8 cellular contexts compared by ENCODE assay signal in the genomic region with DNA sequence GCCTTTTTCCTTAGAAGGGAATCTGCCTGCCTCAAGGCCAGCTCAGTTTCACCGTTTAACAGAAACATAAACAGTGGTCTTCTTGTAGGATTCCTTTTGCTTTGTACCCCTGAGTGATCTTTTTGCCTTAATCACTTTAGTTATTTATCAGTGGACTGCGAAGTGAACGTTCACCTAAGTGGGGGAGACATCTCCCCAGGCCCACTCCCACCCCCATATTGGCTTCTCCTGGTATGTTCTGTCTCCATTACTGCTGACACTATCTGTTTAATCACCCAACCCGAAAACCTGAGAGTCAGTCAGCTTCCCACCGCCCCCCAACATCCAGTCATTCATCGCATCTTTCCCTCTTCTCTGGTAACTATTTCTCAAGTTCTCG. TPM values are rescaled to one million over a fixed set of nuclear protein-coding genes. Genes with fewer than 3 reads are reported as not detected.
A peak's percentile ranks its signal among the peaks of the same experiment; 100 is the strongest.
DNase-seq lines count a peak whose midpoint lies in the region; ATAC-seq and TF ChIP-seq lines count a peak whose summit lies in the region.

No MANE protein-coding gene starts in this region.

- POLR2A ChIA-PET in WTC11 (lab: Charles Lee), result interaction anchor here (1.8 kb wide), 1 partner anchor 74 kb away, joined by 6 read pairs; no protein-coding TSS in a partner anchor

- H3K36me3 Mint-ChIP-seq in activated naive CD4-positive, alpha-beta T cell treated with anti-CD3 and anti-CD28 coated beads, Interleukin-2, amount 10 ng/mL, durations not matched to agents 7 days and 5 days, result peaks cover 57% of the 10 kb centered on the region
- peaks cover 28% of the 10 kb centered on the region for H3K36me3 Mint-ChIP-seq in WTC11

- TF ChIP-seq POLR2A in stomach (IDR thresholded peaks at IDR 0.05), result no peak

- peak overlapping the region; percentile 88 for H3K4me2 ChIP-seq in hepatocyte

- no peaks in the 10 kb centered on the region for H3K27me3 Mint-ChIP-seq in activated naive CD4-positive, alpha-beta T cell treated with anti-CD3 and anti-CD28 coated beads, Interleukin-2, amount 10 ng/mL, durations not matched to agents 7 days and 5 days
- H3K27me3 Mint-ChIP-seq in WTC11 (ENCODE audit: low read depth), result no peaks in the 10 kb centered on the region

- TF ChIP-seq CTCF in WTC11 (IDR thresholded peaks at IDR 0.05) (no peak), hepatocyte (IDR thresholded peaks at IDR 0.05; ENCODE audit: poor library complexity) (no peak), stomach (IDR thresholded peaks at IDR 0.05) (no peak)

- peaks cover 69% of the 10 kb centered on the region for H3K4me1 Mint-ChIP-seq in activated naive CD4-positive, alpha-beta T cell treated with anti-CD3 and anti-CD28 coated beads, Interleukin-2, amount 10 ng/mL, durations not matched to agents 7 days and 5 days
- peaks cover 13% of the 10 kb centered on the region for H3K4me1 Mint-ChIP-seq in WTC11

- H3K4me3 ChIP-seq in hepatocyte (peak overlapping the region; percentile 15), stomach (peak overlapping the region in 3 of 4 donors; percentile 84 to 91 (median 86))

- H4K20me1 ChIP-seq in hepatocyte (ENCODE audit: insufficient read depth, poor library complexity, severe bottlenecking), result no peaks in the 10 kb centered on the region

- peak overlapping the region; percentile 94 for H3K4me3 Mint-ChIP-seq in activated naive CD4-positive, alpha-beta T cell treated with anti-CD3 and anti-CD28 coated beads, Interleukin-2, amount 10 ng/mL, durations not matched to agents 7 days and 5 days
- peak overlapping the region; percentile 28 for H3K4me3 Mint-ChIP-seq in WTC11

- TF ChIP-seq EP300 in stomach (IDR thresholded peaks at IDR 0.05), result no peak

- CTCF ChIA-PET in activated naive CD4-positive, alpha-beta T cell treated with anti-CD3 and anti-CD28 coated beads, Interleukin-2, amount 10 ng/mL, durations not matched to agents 7 days and 5 days (lab: Charles Lee), result interaction anchor here (0.7 to 1.3 kb wide), 5 partner anchors 8 to 88 kb away, joined by 3 to 4 read pairs (median 4); partner anchors contain the start of gene NADK2
- CTCF ChIA-PET in WTC11 (lab: Charles Lee), result interaction anchor here (4.0 kb wide), 1 partner anchor 74 kb away, joined by 58 read pairs; no protein-coding TSS in a partner anchor

- no peak for DNase-seq in activated naive CD4-positive, alpha-beta T cell treated with anti-CD3 and anti-CD28 coated beads, Interleukin-2, amount 10 ng/mL, durations not matched to agents 7 days and 5 days
- no peak for DNase-seq in activated naive CD4-positive, alpha-beta T cell treated with Interleukin-2 at 50 U/mL for 16 hours
- DNase-seq in WTC11 (ENCODE audit: low spot score), result no peak
- no peak for DNase-seq in hepatocyte (ENCODE audit: low spot score)
- no peak for DNase-seq in stomach
- DNase-seq in GOT3 (lab: John Stamatoyannopoulos, UW), result no peak
- DNase-seq in NCI-H1694 (lab: John Stamatoyannopoulos, UW), result no peak

- no peaks in the 10 kb centered on the region for H3K9me2 ChIP-seq in hepatocyte (replicated peaks; ENCODE audit: insufficient read depth)

- no peaks in the 10 kb centered on the region for H3K27me3 ChIP-seq in hepatocyte
- H3K27me3 ChIP-seq in stomach, result no peaks in the 10 kb centered on the region

- no peak overlapping the region for H2AFZ ChIP-seq in hepatocyte

- H3K79me2 ChIP-seq in hepatocyte, result peaks cover 76% of the 10 kb centered on the region

- no peak for ATAC-seq in WTC11
- no peak for ATAC-seq in HG02623 (IDR thresholded peaks at IDR 0.05; ENCODE audit: unreplicated experiment)

- peak overlapping the region; percentile 72 for H3K27ac ChIP-seq in hepatocyte
- H3K27ac ChIP-seq in stomach, result no peak overlapping the region

- no peaks in the 10 kb centered on the region for H3K9me3 Mint-ChIP-seq in activated naive CD4-positive, alpha-beta T cell treated with anti-CD3 and anti-CD28 coated beads, Interleukin-2, amount 10 ng/mL, durations not matched to agents 7 days and 5 days
- H3K9me3 Mint-ChIP-seq in WTC11, result no peaks in the 10 kb centered on the region

- H3K36me3 ChIP-seq in hepatocyte (replicated peaks; ENCODE audit: insufficient read depth, low read depth) (no peaks in the 10 kb centered on the region), stomach (peaks cover 0 to 33% (median 31%) of the 10 kb centered on the region in 4 donors)

- H3K4me1 ChIP-seq in hepatocyte (ENCODE audit: insufficient read depth) (peaks cover 48% of the 10 kb centered on the region), stomach (peaks cover 16 to 77% (median 54%) of the 10 kb centered on the region in 4 donors)

- H3K9me3 ChIP-seq in hepatocyte (ENCODE audit: low read depth) (no peaks in the 10 kb centered on the region), stomach (no peaks in the 10 kb centered on the region)

- WGBS in hepatocyte (ENCODE audit: low lambda C conversion rate, missing lambda C conversion rate), result 54% methylated on average over 7 of the region's 7 CpGs
- 65 to 71% (median 70%) methylated on average over 7 of the region's 7 CpGs for WGBS in stomach, 5 donors

- H3K27ac Mint-ChIP-seq in activated naive CD4-positive, alpha-beta T cell treated with anti-CD3 and anti-CD28 coated beads, Interleukin-2, amount 10 ng/mL, durations not matched to agents 7 days and 5 days, result no peak overlapping the region
- H3K27ac Mint-ChIP-seq in WTC11, result peak overlapping the region; percentile 6; the same call in 1 of the 2 replicates

- intact Hi-C loops in stomach (cut with DNase I; ENCODE audit: low total_unique reads), result no loop called here

TF ChIP-seq in WTC11, 78 proteins besides CTCF, POLR2A, EP300 and RAD21:
- TF ChIP-seq ERG (CRISPR knock-in tag; IDR thresholded peaks at IDR 0.05), result no peak
- TF ChIP-seq ELF4 (CRISPR knock-in tag; IDR thresholded peaks at IDR 0.05; ENCODE audit: low read depth), result no peak
- TF ChIP-seq TEAD1 (CRISPR knock-in tag; IDR thresholded peaks at IDR 0.05), result no peak
- TF ChIP-seq, protein P1, sequence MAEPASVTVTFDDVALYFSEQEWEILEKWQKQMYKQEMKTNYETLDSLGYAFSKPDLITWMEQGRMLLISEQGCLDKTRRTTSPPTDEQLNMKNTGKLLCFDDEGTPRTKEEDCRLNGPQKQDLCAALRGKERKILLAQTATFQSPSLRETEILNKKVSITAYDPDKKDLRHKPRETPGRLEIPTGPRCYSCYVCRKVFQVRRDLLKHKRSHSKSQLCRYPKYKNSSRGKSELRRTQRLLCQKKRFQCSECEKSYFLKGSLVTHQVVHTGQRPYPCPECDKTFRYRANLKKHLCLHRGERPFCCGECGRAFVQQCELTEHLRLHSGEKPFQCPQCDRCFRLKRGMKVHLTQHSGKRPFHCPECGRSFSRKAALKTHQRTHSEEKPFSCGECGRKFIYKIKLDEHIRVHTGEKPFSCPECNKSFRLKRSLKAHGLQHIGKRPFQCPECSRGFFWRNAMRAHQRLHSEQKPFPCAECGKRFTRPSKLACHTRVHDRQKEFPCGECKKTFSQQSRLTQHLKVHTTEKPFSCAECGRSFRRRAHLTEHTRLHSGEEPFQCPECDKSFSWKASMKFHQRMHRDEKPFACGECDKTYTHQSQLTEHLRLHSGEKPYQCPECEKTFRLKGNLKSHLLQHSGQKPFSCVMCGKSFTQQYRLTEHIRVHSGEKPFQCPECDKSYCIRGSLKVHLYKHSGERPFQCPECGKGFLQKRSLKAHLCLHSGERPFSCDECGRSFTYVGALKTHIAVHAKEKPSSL (CRISPR knock-in tag; conservative IDR thresholded peaks at IDR 0.05), result no peak
- no peak for TF ChIP-seq ZNF416 (CRISPR knock-in tag; IDR thresholded peaks at IDR 0.05)
- TF ChIP-seq ZNF121 (CRISPR knock-in tag; IDR thresholded peaks at IDR 0.05), result no peak
- TF ChIP-seq, protein P2, sequence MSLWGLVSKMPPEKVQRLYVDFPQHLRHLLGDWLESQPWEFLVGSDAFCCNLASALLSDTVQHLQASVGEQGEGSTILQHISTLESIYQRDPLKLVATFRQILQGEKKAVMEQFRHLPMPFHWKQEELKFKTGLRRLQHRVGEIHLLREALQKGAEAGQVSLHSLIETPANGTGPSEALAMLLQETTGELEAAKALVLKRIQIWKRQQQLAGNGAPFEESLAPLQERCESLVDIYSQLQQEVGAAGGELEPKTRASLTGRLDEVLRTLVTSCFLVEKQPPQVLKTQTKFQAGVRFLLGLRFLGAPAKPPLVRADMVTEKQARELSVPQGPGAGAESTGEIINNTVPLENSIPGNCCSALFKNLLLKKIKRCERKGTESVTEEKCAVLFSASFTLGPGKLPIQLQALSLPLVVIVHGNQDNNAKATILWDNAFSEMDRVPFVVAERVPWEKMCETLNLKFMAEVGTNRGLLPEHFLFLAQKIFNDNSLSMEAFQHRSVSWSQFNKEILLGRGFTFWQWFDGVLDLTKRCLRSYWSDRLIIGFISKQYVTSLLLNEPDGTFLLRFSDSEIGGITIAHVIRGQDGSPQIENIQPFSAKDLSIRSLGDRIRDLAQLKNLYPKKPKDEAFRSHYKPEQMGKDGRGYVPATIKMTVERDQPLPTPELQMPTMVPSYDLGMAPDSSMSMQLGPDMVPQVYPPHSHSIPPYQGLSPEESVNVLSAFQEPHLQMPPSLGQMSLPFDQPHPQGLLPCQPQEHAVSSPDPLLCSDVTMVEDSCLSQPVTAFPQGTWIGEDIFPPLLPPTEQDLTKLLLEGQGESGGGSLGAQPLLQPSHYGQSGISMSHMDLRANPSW (CRISPR knock-in tag; conservative IDR thresholded peaks at IDR 0.05; ENCODE audit: low read depth), result no peak

RNA-seq across cellular contexts. Expression of gene SKP2, which starts 1.4 kb away (rescaled TPM):
- total RNA-seq in WTC11 (2021), result 64.2 to 68.0 TPM (median 66.4 TPM) in 3 replicates
- 97.5 and 103 TPM in 2 replicates for total RNA-seq in hepatocyte
- 55.5 and 64.6 TPM in 2 replicates for polyA plus RNA-seq in hepatocyte
- 10 to 100 TPM in 4 of 5 donors, 1 to 10 TPM in 1; 4.3 to 25.7 (median 20.3) TPM for total RNA-seq in stomach
- 1 to 10 TPM; 2.4 to 4.2 (median 2.9) TPM for polyA plus RNA-seq in stomach

RNA-seq across cellular contexts. Expression of gene LMBRD2, which starts 1.6 kb away (rescaled TPM):
- total RNA-seq in WTC11 (2021) (4.3 to 5.6 TPM (median 4.9 TPM) in 3 replicates), hepatocyte (26.9 and 27.9 TPM in 2 replicates), stomach (100 to 1,000 TPM in 1 of 5 donors, 10 to 100 TPM in 2, 1 to 10 TPM in 1, under 1 TPM in 1; 0.58 to 122 (median 10.3) TPM)
- polyA plus RNA-seq in hepatocyte (3.2 and 4.5 TPM in 2 replicates), stomach (1 to 10 TPM; 1.4 to 2.7 (median 1.7) TPM)
